ENCODE assay signal across 8 cellular contexts in genomic region chr15:90143176-90143655, GRCh38. TPM values are rescaled to one million over a fixed set of nuclear protein-coding genes. Genes with fewer than 3 reads are reported as not detected.
DNase-seq lines count a peak whose midpoint lies in the region; ATAC-seq, FAIRE-seq and TF ChIP-seq lines count a peak whose summit lies in the region.

No MANE protein-coding gene starts in this region.

- DNase-seq in A549 (ENCODE audit: low read depth in 1 of 2, low spot score in 1 of 2), result peak; percentile 88 to 91
- DNase-seq in activated naive CD8-positive, alpha-beta T cell treated with anti-CD3 and anti-CD28 coated beads for 36 hours, result peak; percentile 63
- DNase-seq in hepatocyte (ENCODE audit: low spot score), result peak; percentile 92
- DNase-seq in stimulated activated CD4-positive, alpha-beta T cell treated with anti-CD3 and anti-CD28 coated beads, Interleukin-12 subunit alpha, Interleukin-12 subunit beta, amount 100 ng/mL, for 4 hours, result peak; percentile 50

- FAIRE-seq in A549 (lab: Jason Lieb, UNC), result no peak

- H3K27ac Mint-ChIP-seq in activated naive CD8-positive, alpha-beta T cell treated with anti-CD3 and anti-CD28 coated beads for 36 hours, result no peak overlapping the region

- H3K9me3 Mint-ChIP-seq in activated naive CD8-positive, alpha-beta T cell treated with anti-CD3 and anti-CD28 coated beads for 36 hours, result no peaks in the 10 kb centered on the region

- H2AFZ ChIP-seq in Loucy (ENCODE audit: low read length) (peak overlapping the region; percentile 88), SU-DHL-6 (ENCODE audit: low read depth, low read length, severe bottlenecking) (no peak overlapping the region), hepatocyte (peak overlapping the region; percentile 50)

- H3K4me1 ChIP-seq in A549 (peaks cover 14% of the 10 kb centered on the region), Loucy (ENCODE audit: insufficient read depth, low read length, poor library complexity, severe bottlenecking) (peaks cover 8% of the 10 kb centered on the region), hepatocyte (ENCODE audit: insufficient read depth) (peaks cover 7% of the 10 kb centered on the region)

- TF ChIP-seq CTCF in A549 (IDR thresholded peaks at IDR 0.05) (peak; percentile 99), Loucy (conservative IDR thresholded peaks at IDR 0.05; ENCODE audit: low read length) (peak; percentile 87), SU-DHL-6 (IDR thresholded peaks at IDR 0.05; ENCODE audit: insufficient read depth, low read length, poor library complexity, severe bottlenecking) (peak; percentile 78), hepatocyte (IDR thresholded peaks at IDR 0.05; ENCODE audit: poor library complexity) (peak; percentile 85)

- H4K20me1 ChIP-seq in Loucy (ENCODE audit: insufficient read depth, low read length, poor library complexity, severe bottlenecking), result no peaks in the 10 kb centered on the region
- no peaks in the 10 kb centered on the region for H4K20me1 ChIP-seq in SU-DHL-6 (ENCODE audit: low read depth, low read length)
- no peaks in the 10 kb centered on the region for H4K20me1 ChIP-seq in hepatocyte (ENCODE audit: insufficient read depth, poor library complexity, severe bottlenecking)

- H3K9ac ChIP-seq in Loucy (ENCODE audit: low read depth, low read length, poor library complexity, severe bottlenecking) (peak overlapping the region; percentile 42), SU-DHL-6 (ENCODE audit: low read length) (no peak overlapping the region)

- peak overlapping the region; percentile 58 to 82 for H3K27ac ChIP-seq in A549
- H3K27ac ChIP-seq in SU-DHL-6 (ENCODE audit: low read depth, low read length), result no peak overlapping the region
- peak overlapping the region; percentile 58 for H3K27ac ChIP-seq in hepatocyte

- H3K36me3 Mint-ChIP-seq in activated naive CD8-positive, alpha-beta T cell treated with anti-CD3 and anti-CD28 coated beads for 36 hours, result peaks cover 2% of the 10 kb centered on the region

- no peak overlapping the region for H3K4me3 Mint-ChIP-seq in activated naive CD8-positive, alpha-beta T cell treated with anti-CD3 and anti-CD28 coated beads for 36 hours

- H3K4me3 ChIP-seq in A549, result no peak overlapping the region
- no peak overlapping the region for H3K4me3 ChIP-seq in Loucy (ENCODE audit: low read length, poor library complexity, severe bottlenecking)
- H3K4me3 ChIP-seq in SU-DHL-6 (ENCODE audit: insufficient read depth, low read length, poor library complexity, severe bottlenecking), result no peak overlapping the region
- no peak overlapping the region for H3K4me3 ChIP-seq in hepatocyte

- peak; percentile 99 to 100 for TF ChIP-seq RAD21 in A549 (conservative IDR thresholded peaks at IDR 0.05 in 1 of 2, IDR thresholded peaks at IDR 0.05 in 1 of 2)

- TF ChIP-seq EP300 in A549 (IDR thresholded peaks at IDR 0.05), result no peak

- no peaks in the 10 kb centered on the region for H3K36me3 ChIP-seq in Loucy (ENCODE audit: insufficient read depth, low read length)
- H3K36me3 ChIP-seq in SU-DHL-6 (ENCODE audit: low read length), result no peaks in the 10 kb centered on the region
- no peaks in the 10 kb centered on the region for H3K36me3 ChIP-seq in hepatocyte (replicated peaks; ENCODE audit: insufficient read depth, low read depth)

- peak; percentile 99 for ATAC-seq in A549
- ATAC-seq in GM18498 (IDR thresholded peaks at IDR 0.05; ENCODE audit: unreplicated experiment), result peak; percentile 70
- no peak for ATAC-seq in HG03521 (IDR thresholded peaks at IDR 0.05; ENCODE audit: unreplicated experiment)

- no peaks in the 10 kb centered on the region for H3K27me3 ChIP-seq in Loucy (ENCODE audit: insufficient read depth, low read length, poor library complexity, severe bottlenecking)
- H3K27me3 ChIP-seq in SU-DHL-6 (ENCODE audit: low read length), result no peaks in the 10 kb centered on the region
- H3K27me3 ChIP-seq in hepatocyte, result no peaks in the 10 kb centered on the region

- H3K27me3 Mint-ChIP-seq in activated naive CD8-positive, alpha-beta T cell treated with anti-CD3 and anti-CD28 coated beads for 36 hours, result no peaks in the 10 kb centered on the region

- WGBS in A549 (ENCODE audit: missing lambda C conversion rate), result 10% methylated on average over 11 of the region's 12 CpGs
- 19% methylated on average over 12 of the region's 12 CpGs for WGBS in hepatocyte (ENCODE audit: low lambda C conversion rate, missing lambda C conversion rate)

- H3K9me2 ChIP-seq in Loucy (replicated peaks; ENCODE audit: low read depth, low read length), result no peaks in the 10 kb centered on the region
- H3K9me2 ChIP-seq in SU-DHL-6 (replicated peaks; ENCODE audit: insufficient read depth, low read length), result no peaks in the 10 kb centered on the region
- no peaks in the 10 kb centered on the region for H3K9me2 ChIP-seq in hepatocyte (replicated peaks; ENCODE audit: insufficient read depth)

- CTCF ChIA-PET in A549 (lab: Yijun Ruan, JAX), result interaction anchor here (0.6 to 17.4 kb wide), 49 partner anchors 9 to 791 kb away, joined by 3 to 732 read pairs (median 5); partner anchors contain the start of genes CIB1, GDPGP1, IDH2 and SEMA4B

- no peaks in the 10 kb centered on the region for H3K79me2 ChIP-seq in Loucy (ENCODE audit: insufficient read depth, low read length)
- H3K79me2 ChIP-seq in SU-DHL-6 (ENCODE audit: insufficient read depth, low read length), result no peaks in the 10 kb centered on the region
- no peaks in the 10 kb centered on the region for H3K79me2 ChIP-seq in hepatocyte

- no peak for TF ChIP-seq POLR2A in A549 (IDR thresholded peaks at IDR 0.05; ENCODE audit: low read length)

- POLR2A ChIA-PET in A549 (lab: Yijun Ruan, JAX), result interaction anchor here (0.5 to 1.6 kb wide), 4 partner anchors 25 to 90 kb away, joined by 3 to 6 read pairs (median 4); partner anchors contain the start of genes CIB1 and GDPGP1

- H3K4me1 Mint-ChIP-seq in activated naive CD8-positive, alpha-beta T cell treated with anti-CD3 and anti-CD28 coated beads for 36 hours, result peaks cover 21% of the 10 kb centered on the region

- H3K4me2 ChIP-seq in A549, result peak overlapping the region; percentile 55
- peak overlapping the region; percentile 47 for H3K4me2 ChIP-seq in Loucy (ENCODE audit: low read depth, low read length, poor library complexity, severe bottlenecking)
- H3K4me2 ChIP-seq in SU-DHL-6 (ENCODE audit: low read depth, low read length, poor library complexity, severe bottlenecking), result no peak overlapping the region
- H3K4me2 ChIP-seq in hepatocyte, result peak overlapping the region; percentile 25

- H3K9me3 ChIP-seq in A549 (no peaks in the 10 kb centered on the region), Loucy (ENCODE audit: insufficient read depth, low read depth, low read length) (no peaks in the 10 kb centered on the region), SU-DHL-6 (ENCODE audit: insufficient read depth, low read length) (no peaks in the 10 kb centered on the region), hepatocyte (ENCODE audit: low read depth) (no peaks in the 10 kb centered on the region)

- H3F3A ChIP-seq in Loucy (ENCODE audit: low read depth) (no peaks in the 10 kb centered on the region), SU-DHL-6 (ENCODE audit: insufficient read depth) (no peaks in the 10 kb centered on the region)

TF ChIP-seq in A549, 52 proteins besides CTCF, POLR2A, EP300 and RAD21 (continues in another document):
- TF ChIP-seq CHD2 (IDR thresholded peaks at IDR 0.05; ENCODE audit: low read length, partially characterized antibody) (no peak), CBX2 (IDR thresholded peaks at IDR 0.05; ENCODE audit: borderline replicate concordance, low read depth) (no peak), GATA3 (IDR thresholded peaks at IDR 0.05; ENCODE audit: borderline replicate concordance) (no peak), ZFP36 (IDR thresholded peaks at IDR 0.05; ENCODE audit: borderline replicate concordance, partially characterized antibody) (no peak), PHF8 (IDR thresholded peaks at IDR 0.05; ENCODE audit: borderline replicate concordance, low read depth) (no peak), SREBF2 (IDR thresholded peaks at IDR 0.05) (no peak), SMC3 (IDR thresholded peaks at IDR 0.05) (peak; percentile 99), HOXB5 (CRISPR knock-in tag; IDR thresholded peaks at IDR 0.05) (0 out of 2 replicates have a peak, but pooled peaks have one; percentile 30), HES2 (IDR thresholded peaks at IDR 0.05) (no peak), TFCP2L1 (CRISPR knock-in tag; IDR thresholded peaks at IDR 0.05) (peak; percentile 35; the same call in 1 of the 2 replicates), JUN (IDR thresholded peaks at IDR 0.05) (no peak), USF2 (IDR thresholded peaks at IDR 0.05) (no peak)

RNA-seq across cellular contexts. Expression of gene IDH2, which starts 40.9 kb away (rescaled TPM):
- polyA plus RNA-seq in A549 (2011; rRNA removed) (31.8 and 37.7 TPM in 2 replicates), A549 (2017; fragmentation: RNase III; extraction: RNeasy Plus Mini Kit Qiagen cat#74134 plus additional on column Dnase treatment) (29.9 to 32.8 TPM (median 32.2 TPM) in 3 replicates), hepatocyte (310 and 327 TPM in 2 replicates)
- polyA plus RNA-seq in A549 (2012; cell fraction: cytosol; rRNA removed), result 32.9 and 45.4 TPM in 2 replicates
- 39.0 and 45.7 TPM in 2 replicates for polyA plus RNA-seq in A549 (2012; cell fraction: nucleus; rRNA removed)
- 55.3 and 58.2 TPM in 2 replicates for polyA minus RNA-seq in A549 (2011; rRNA and poly(A)+ RNA removed)
- total RNA-seq in activated naive CD8-positive, alpha-beta T cell treated with anti-CD3 and anti-CD28 coated beads for 36 hours, result 100 to 1,000 TPM; 148 to 157 TPM
- total RNA-seq in hepatocyte, result 157 and 163 TPM in 2 replicates

RNA-seq across cellular contexts. Expression of gene SEMA4B, which starts 57.9 kb away (rescaled TPM):
- polyA plus RNA-seq in A549 (2011; rRNA removed) (45.3 and 61.0 TPM in 2 replicates), A549 (2017; fragmentation: RNase III; extraction: RNeasy Plus Mini Kit Qiagen cat#74134 plus additional on column Dnase treatment) (39.2 to 55.6 TPM (median 47.1 TPM) in 3 replicates), hepatocyte (43.5 and 47.9 TPM in 2 replicates)
- polyA plus RNA-seq in A549 (2012; cell fraction: cytosol; rRNA removed), result 70.7 and 85.3 TPM in 2 replicates
- polyA plus RNA-seq in A549 (2012; cell fraction: nucleus; rRNA removed), result 165 and 233 TPM in 2 replicates
- polyA minus RNA-seq in A549 (2011; rRNA and poly(A)+ RNA removed), result 66.1 and 79.1 TPM in 2 replicates
- total RNA-seq in activated naive CD8-positive, alpha-beta T cell treated with anti-CD3 and anti-CD28 coated beads for 36 hours, result 1 to 10 TPM; 3.0 to 4.1 TPM
- total RNA-seq in hepatocyte, result 19.2 and 27.8 TPM in 2 replicates
